ENCODE assay signal across 16 cellular contexts in genomic region chr2:232894746-232895145, GRCh38.
"Had no signal": no experiment of that assay in that cellular context is flagged by ENCODE, and none has a peak within 500 bp of the region (broad histone marks: within the 10 kb centered on the region; RNA-seq: fewer than 3 reads in every experiment).

No MANE protein-coding gene starts in this region.

- DNase-seq: activated CD4-positive, alpha-beta T cell treated with anti-CD3 and anti-CD28 coated beads for 4 hours; activated CD8-positive, alpha-beta T cell treated with anti-CD3 and anti-CD28 coated beads for 36 hours; activated gamma-delta T cell treated with Interleukin-2 at 50 U/mL for 16 hours; activated T-cell treated with anti-CD3 and anti-CD28 coated beads, Interleukin-2, amount 50 U/mL, for 72 hours; amniotic stem cell; gastrocnemius medialis; SK-N-SH; stimulated activated CD4-positive, alpha-beta T cell treated with anti-CD3 and anti-CD28 coated beads, Interleukin-4, amount 100 ng/mL, for 24 hours had no signal

- H3K27ac Mint-ChIP-seq: activated CD8-positive, alpha-beta T cell treated with anti-CD3 and anti-CD28 coated beads for 36 hours; activated T-cell treated with anti-CD3 and anti-CD28 coated beads, Interleukin-2, amount 50 U/mL, for 72 hours; stimulated activated effector memory CD8-positive, alpha-beta T cell treated with anti-CD3 and anti-CD28 coated beads, Interleukin-12 subunit alpha, Interleukin-12 subunit beta, amount 100 ng/mL, for 72 hours; T-helper 2 cell treated with Interferon-gamma antibody and Interleukin-4, amounts not matched to agents 5 μg/mL and 100 μg/mL, for 36 hours; WTC11 had no signal

- H3K27ac ChIP-seq: cardiac muscle cell, gastrocnemius medialis, left ventricle myocardium inferior, thoracic aorta had no signal

- H3K4me3 Mint-ChIP-seq: activated CD8-positive, alpha-beta T cell treated with anti-CD3 and anti-CD28 coated beads for 36 hours; activated T-cell treated with anti-CD3 and anti-CD28 coated beads, Interleukin-2, amount 50 U/mL, for 72 hours; stimulated activated effector memory CD8-positive, alpha-beta T cell treated with anti-CD3 and anti-CD28 coated beads, Interleukin-12 subunit alpha, Interleukin-12 subunit beta, amount 100 ng/mL, for 72 hours; T-helper 2 cell treated with Interferon-gamma antibody and Interleukin-4, amounts not matched to agents 5 μg/mL and 100 μg/mL, for 36 hours; WTC11 had no signal

- H3K9me3 ChIP-seq: gastrocnemius medialis, left ventricle myocardium inferior, SK-N-SH, thoracic aorta had no signal

- H3K27me3 ChIP-seq: cardiac muscle cell, gastrocnemius medialis had no signal

- H3K36me3 Mint-ChIP-seq: activated naive CD4-positive, alpha-beta T cell treated with anti-CD3 and anti-CD28 coated beads, Interleukin-2, amount 50 U/mL, for 72 hours; stimulated activated effector memory CD8-positive, alpha-beta T cell treated with anti-CD3 and anti-CD28 coated beads, Interleukin-12 subunit alpha, Interleukin-12 subunit beta, amount 100 ng/mL, for 72 hours; WTC11 had no signal

- ATAC-seq: activated CD8-positive, alpha-beta T cell treated with anti-CD3 and anti-CD28 coated beads for 36 hours; activated naive CD4-positive, alpha-beta T cell treated with anti-CD3 and anti-CD28 coated beads, Interleukin-2, amount 50 U/mL, for 72 hours; activated T-cell treated with anti-CD3 and anti-CD28 coated beads, Interleukin-2, amount 50 U/mL, for 72 hours; gastrocnemius medialis; sciatic nerve; stimulated activated effector memory CD8-positive, alpha-beta T cell treated with anti-CD3 and anti-CD28 coated beads, Interleukin-12 subunit alpha, Interleukin-12 subunit beta, amount 100 ng/mL, for 72 hours; WTC11 had no signal

- H3K9me3 Mint-ChIP-seq: activated CD8-positive, alpha-beta T cell treated with anti-CD3 and anti-CD28 coated beads for 36 hours; activated naive CD4-positive, alpha-beta T cell treated with anti-CD3 and anti-CD28 coated beads, Interleukin-2, amount 50 U/mL, for 72 hours; activated T-cell treated with anti-CD3 and anti-CD28 coated beads, Interleukin-2, amount 50 U/mL, for 72 hours; stimulated activated effector memory CD8-positive, alpha-beta T cell treated with anti-CD3 and anti-CD28 coated beads, Interleukin-12 subunit alpha, Interleukin-12 subunit beta, amount 100 ng/mL, for 72 hours; T-helper 2 cell treated with Interferon-gamma antibody and Interleukin-4, amounts not matched to agents 5 μg/mL and 100 μg/mL, for 36 hours; WTC11 had no signal

- H3K4me3 ChIP-seq: cardiac muscle cell, gastrocnemius medialis, left ventricle myocardium inferior, thoracic aorta had no signal
